ENCODE assay signal across 9 cellular contexts in genomic region chrX:4263005-4263404, GRCh38.
DNase-seq lines count a peak whose midpoint lies in the region; ATAC-seq, FAIRE-seq and TF ChIP-seq lines count a peak whose summit lies in the region.
"Had no signal": no experiment of that assay in that cellular context is flagged by ENCODE, and none has a peak within 500 bp of the region (broad histone marks: within the 10 kb centered on the region; RNA-seq: fewer than 3 reads in every experiment).

No MANE protein-coding gene starts in this region.

- no peaks in the 10 kb centered on the region for H3K27me3 ChIP-seq in astrocyte (ENCODE audit: insufficient read depth, low read length)
- H3K27me3 ChIP-seq: gastroesophageal sphincter had no signal

- H3K27ac Mint-ChIP-seq in astrocyte (ENCODE audit: unreplicated experiment): no peak overlapping the region
- H3K27ac Mint-ChIP-seq in osteocyte (ENCODE audit: unreplicated experiment): no peak overlapping the region

- FAIRE-seq in astrocyte (lab: Jason Lieb, UNC): peak; percentile 72

- no peak overlapping the region for H2AFZ ChIP-seq in astrocyte (ENCODE audit: low read depth, low read length)

- no peaks in the 10 kb centered on the region for H3K79me2 ChIP-seq in astrocyte (ENCODE audit: insufficient read depth, low read length)

- H3K27me3 Mint-ChIP-seq in astrocyte (ENCODE audit: low read depth, unreplicated experiment): no peaks in the 10 kb centered on the region
- H3K27me3 Mint-ChIP-seq in osteocyte (ENCODE audit: unreplicated experiment): no peaks in the 10 kb centered on the region

- no peaks in the 10 kb centered on the region for H3K9me3 ChIP-seq in astrocyte (ENCODE audit: insufficient read depth, low read depth, low read length)
- H3K9me3 ChIP-seq: gastroesophageal sphincter had no signal

- DNase-seq in NCI-H510A treated with DMSO at 0.1 percent for 48 hours (lab: John Stamatoyannopoulos, UW) (peak; percentile 31), NCI-H510A (lab: John Stamatoyannopoulos, UW) (no peak), NCI-H1105 (lab: John Stamatoyannopoulos, UW) (peak; percentile 9), astrocyte (ENCODE audit: low read depth) (no peak), osteocyte (ENCODE audit: extremely low spot score, unreplicated experiment) (no peak), Kasumi-1 (lab: John Stamatoyannopoulos, UW) (no peak), T1000 (lab: John Stamatoyannopoulos, UW) (no peak)

- H3K4me3 Mint-ChIP-seq in astrocyte (ENCODE audit: unreplicated experiment) (no peak overlapping the region), osteocyte (ENCODE audit: unreplicated experiment) (no peak overlapping the region)

- H3K36me3 Mint-ChIP-seq in astrocyte (ENCODE audit: low read depth, unreplicated experiment) (no peaks in the 10 kb centered on the region), osteocyte (ENCODE audit: unreplicated experiment) (no peaks in the 10 kb centered on the region)

- no peaks in the 10 kb centered on the region for H3K4me1 ChIP-seq in astrocyte (ENCODE audit: insufficient read depth, low read length)
- H3K4me1 ChIP-seq: gastroesophageal sphincter had no signal

- H4K20me1 ChIP-seq in astrocyte (ENCODE audit: insufficient read depth, low read length): no peaks in the 10 kb centered on the region

- H3K9ac ChIP-seq in astrocyte (ENCODE audit: low read length): no peak overlapping the region

- H3K36me3 ChIP-seq in astrocyte (ENCODE audit: insufficient read depth, low read length): no peaks in the 10 kb centered on the region
- H3K36me3 ChIP-seq: gastroesophageal sphincter had no signal

- peaks cover 3% of the 10 kb centered on the region for H3K4me1 Mint-ChIP-seq in astrocyte (ENCODE audit: low read depth, unreplicated experiment)
- no peaks in the 10 kb centered on the region for H3K4me1 Mint-ChIP-seq in osteocyte (ENCODE audit: unreplicated experiment)

- no peak for TF ChIP-seq CTCF in astrocyte (IDR thresholded peaks at IDR 0.05; ENCODE audit: insufficient read depth, low read depth, low read length)
- peak; percentile 8 for TF ChIP-seq CTCF in osteocyte (IDR thresholded peaks at IDR 0.05)

- no peaks in the 10 kb centered on the region for H3K9me3 Mint-ChIP-seq in astrocyte (ENCODE audit: unreplicated experiment)
- peaks cover 18% of the 10 kb centered on the region for H3K9me3 Mint-ChIP-seq in osteocyte (ENCODE audit: unreplicated experiment)

- no peak overlapping the region for H3K4me2 ChIP-seq in astrocyte (ENCODE audit: low read length)

- no peak overlapping the region for H3K27ac ChIP-seq in astrocyte (ENCODE audit: low read depth, low read length)
- H3K27ac ChIP-seq: gastroesophageal sphincter had no signal

- H3K4me3 ChIP-seq in astrocyte (ENCODE audit: insufficient read depth, low read depth, low read length): no peak overlapping the region
- H3K4me3 ChIP-seq: gastroesophageal sphincter had no signal

- no peak for ATAC-seq in GM21723 (IDR thresholded peaks at IDR 0.05; ENCODE audit: unreplicated experiment)
- ATAC-seq: gastroesophageal sphincter had no signal

Comparison
In these comparisons a context has a peak if more than half of its experiments do, and no peak if none do; other contexts are left out.
1. DNase-seq: peak in NCI-H510A treated with DMSO at 0.1 percent for 48 hours (single experiment) and NCI-H1105 (single experiment); none in NCI-H510A (single experiment), astrocyte (single experiment), osteocyte (single experiment), Kasumi-1 (0 of 2) and T1000 (single experiment).